ENCODE assay signal across 15 cellular contexts in genomic region chr4:76666940-76667532, GRCh38.
DNase-seq lines count a peak whose midpoint lies in the region; ATAC-seq, FAIRE-seq and TF ChIP-seq lines count a peak whose summit lies in the region.
"Had no signal": no experiment of that assay in that cellular context is flagged by ENCODE, and none has a peak within 500 bp of the region (broad histone marks: within the 10 kb centered on the region; RNA-seq: fewer than 3 reads in every experiment).

No MANE protein-coding gene starts in this region.

- H3K4me1 ChIP-seq in Loucy (ENCODE audit: insufficient read depth, low read length, poor library complexity, severe bottlenecking), result peaks cover 36% of the 10 kb centered on the region
- H3K4me1 ChIP-seq in keratinocyte (ENCODE audit: control insufficient read depth, extremely low read depth, insufficient read depth, low read length), result peaks cover 30% of the 10 kb centered on the region
- H3K4me1 ChIP-seq in H9 (ENCODE audit: insufficient read depth, low read length), result no peaks in the 10 kb centered on the region
- peaks cover 0 to 6% (median 0%) of the 10 kb centered on the region in 4 donors for H3K4me1 ChIP-seq in right lobe of liver

- H3K56ac ChIP-seq in H9 (ENCODE audit: insufficient read length, low read depth, low read length), result no peak overlapping the region

- DNase-seq in keratinocyte (ENCODE audit: low read depth, low spot score) (no peak), H9 (no peak), right lobe of liver (no peak), RPMI8226 (no peak)
- DNase-seq: AML-193; EL; NCI-H226; stimulated activated CD4-positive, alpha-beta T cell treated with anti-CD3 and anti-CD28 coated beads, Interleukin-1b, Interleukin-23, amount 100 ng/mL, for 48 hours; stimulated activated naive B cell treated with anti-CD40 and anti-IgM and Interleukin-4, amounts not matched to agents 10 μg/mL and 1 μg/mL and 100 μg/mL, for 72 hours had no signal

- ATAC-seq in GM18909 (IDR thresholded peaks at IDR 0.05; ENCODE audit: poor library complexity, unreplicated experiment), result peak; percentile 64
- peak; percentile 60 for ATAC-seq in HG02642 (IDR thresholded peaks at IDR 0.05; ENCODE audit: poor library complexity, unreplicated experiment)
- no peak for ATAC-seq in HG02870 (IDR thresholded peaks at IDR 0.05; ENCODE audit: unreplicated experiment)
- no peak for ATAC-seq in right lobe of liver
- ATAC-seq: stimulated activated naive B cell treated with anti-CD40 and anti-IgM and Interleukin-4, amounts not matched to agents 10 μg/mL and 1 μg/mL and 100 μg/mL, for 72 hours had no signal

- no peaks in the 10 kb centered on the region for H3K9me1 ChIP-seq in keratinocyte (ENCODE audit: control insufficient read depth, extremely low read depth, insufficient read depth, low read length)

- no peak overlapping the region for H2BK15ac ChIP-seq in H9 (ENCODE audit: low read depth, low read length)

- no peak overlapping the region for H3K27ac ChIP-seq in keratinocyte (ENCODE audit: control insufficient read depth, insufficient read depth, low read length)
- H3K27ac ChIP-seq in H9 (ENCODE audit: insufficient read length, low read depth, low read length), result no peak overlapping the region
- no peak overlapping the region for H3K27ac ChIP-seq in right lobe of liver

- H3F3A ChIP-seq in Loucy (ENCODE audit: low read depth), result no peaks in the 10 kb centered on the region

- H3K4me2 ChIP-seq in Loucy (ENCODE audit: low read depth, low read length, poor library complexity, severe bottlenecking) (peak overlapping the region; percentile 1), keratinocyte (ENCODE audit: control insufficient read depth, extremely low read depth, insufficient read depth, low read depth, low read length) (no peak overlapping the region), H9 (ENCODE audit: insufficient read depth, insufficient read length, low read length) (no peak overlapping the region)

- H2BK5ac ChIP-seq in H9 (ENCODE audit: insufficient read length, low read length), result no peak overlapping the region

- no peak overlapping the region for H3K14ac ChIP-seq in H9 (ENCODE audit: insufficient read depth, low read length)

- H3K9me3 ChIP-seq in Loucy (ENCODE audit: insufficient read depth, low read depth, low read length), result no peaks in the 10 kb centered on the region
- no peaks in the 10 kb centered on the region for H3K9me3 ChIP-seq in keratinocyte (ENCODE audit: control insufficient read depth, low read depth, low read length)
- no peaks in the 10 kb centered on the region for H3K9me3 ChIP-seq in H9 (ENCODE audit: control insufficient read depth, low read depth, low read length)
- H3K9me3 ChIP-seq in right lobe of liver, result no peaks in the 10 kb centered on the region

- H3K18ac ChIP-seq in H9 (ENCODE audit: insufficient read length, low read depth, low read length), result no peak overlapping the region

- no peaks in the 10 kb centered on the region for H3K36me3 ChIP-seq in Loucy (ENCODE audit: insufficient read depth, low read length)
- H3K36me3 ChIP-seq in keratinocyte (ENCODE audit: control insufficient read depth in 2 of 2, extremely low read depth in 1 of 2, insufficient read depth in 2 of 2, low read length in 2 of 2), result no peaks in the 10 kb centered on the region
- peaks cover 0 to 1% (median 0%) of the 10 kb centered on the region in 4 donors for H3K36me3 ChIP-seq in right lobe of liver

- H4K91ac ChIP-seq in H9 (ENCODE audit: insufficient read length, low read depth, low read length), result no peak overlapping the region

- no peak overlapping the region for H4K8ac ChIP-seq in H9 (replicated peaks; ENCODE audit: insufficient read length, low read depth, low read length)

- H3K27me3 ChIP-seq in Loucy (ENCODE audit: insufficient read depth, low read length, poor library complexity, severe bottlenecking), result no peaks in the 10 kb centered on the region
- H3K27me3 ChIP-seq in keratinocyte (ENCODE audit: control insufficient read depth, extremely low read depth, insufficient read depth, low read length), result no peaks in the 10 kb centered on the region
- H3K27me3 ChIP-seq in H9 (ENCODE audit: insufficient read depth, low read length), result no peaks in the 10 kb centered on the region
- H3K27me3 ChIP-seq in right lobe of liver, result no peaks in the 10 kb centered on the region

- H3K4ac ChIP-seq in H9 (ENCODE audit: low read depth, low read length), result no peak overlapping the region

- H3K23me2 ChIP-seq in H9 (ENCODE audit: insufficient read length, low read depth, low read length, poor library complexity, severe bottlenecking), result no peaks in the 10 kb centered on the region

- TF ChIP-seq POLR2A in right lobe of liver (IDR thresholded peaks at IDR 0.05), result no peak

- no peaks in the 10 kb centered on the region for H3K9me2 ChIP-seq in Loucy (replicated peaks; ENCODE audit: low read depth, low read length)

- WGBS in H9 (ENCODE audit: extremely low coverage, insufficient read length, low lambda C conversion rate), result no CpG with 5 or more reads among the region's 5 CpGs
- WGBS in right lobe of liver (ENCODE audit: insufficient coverage, low coverage, low lambda C conversion rate, missing lambda C conversion rate), result 64% methylated on average over 4 of the region's 5 CpGs

- no peak overlapping the region for H3K23ac ChIP-seq in H9 (ENCODE audit: insufficient read length, low read depth, low read length)

- H3K9ac ChIP-seq in Loucy (ENCODE audit: low read depth, low read length, poor library complexity, severe bottlenecking), result no peak overlapping the region
- H3K9ac ChIP-seq in keratinocyte (ENCODE audit: control insufficient read depth, extremely low read depth, insufficient read depth, low read length), result no peak overlapping the region
- no peak overlapping the region for H3K9ac ChIP-seq in H9 (ENCODE audit: extremely low read depth, insufficient read length, low read length)

- peak; percentile 53 for FAIRE-seq in keratinocyte (lab: Jason Lieb, UNC)
- FAIRE-seq: RCC 7860 had no signal

- intact Hi-C loops in right lobe of liver (cut with DNase I), result no loop called here

- H3K27me3 Mint-ChIP-seq in H9 (ENCODE audit: low read depth), result no peaks in the 10 kb centered on the region
- H3K27me3 Mint-ChIP-seq: stimulated activated naive B cell treated with anti-CD40 and anti-IgM and Interleukin-4, amounts not matched to agents 10 μg/mL and 1 μg/mL and 100 μg/mL, for 72 hours had no signal

- no peak for TF ChIP-seq CTCF in Loucy (conservative IDR thresholded peaks at IDR 0.05; ENCODE audit: low read length)
- no peak for TF ChIP-seq CTCF in keratinocyte (optimal IDR thresholded peaks at IDR 0.05 in 1 of 3, IDR thresholded peaks at IDR 0.05 in 1 of 3, conservative IDR thresholded peaks at IDR 0.05 in 1 of 3; ENCODE audit: extremely low read depth in 1 of 3, insufficient read depth in 2 of 3, low read length in 3 of 3)
- TF ChIP-seq CTCF in H9 (conservative IDR thresholded peaks at IDR 0.05), result no peak
- TF ChIP-seq CTCF in right lobe of liver (IDR thresholded peaks at IDR 0.05), result no peak

- no peak overlapping the region for H2BK120ac ChIP-seq in H9 (ENCODE audit: low read depth, low read length, poor library complexity, severe bottlenecking)

- no peak overlapping the region for H3K4me3 Mint-ChIP-seq in H9
- H3K4me3 Mint-ChIP-seq: memory B cell; stimulated activated naive B cell treated with anti-CD40 and anti-IgM and Interleukin-4, amounts not matched to agents 10 μg/mL and 1 μg/mL and 100 μg/mL, for 72 hours had no signal

- H3K4me1 Mint-ChIP-seq in H9, result no peaks in the 10 kb centered on the region

- H3K4me3 ChIP-seq in Loucy (ENCODE audit: low read length, poor library complexity, severe bottlenecking) (no peak overlapping the region), keratinocyte (ENCODE audit: control insufficient read depth in 2 of 3, extremely low read depth in 1 of 3, insufficient read depth in 2 of 3, low read depth in 1 of 3, low read length in 3 of 3) (no peak overlapping the region), right lobe of liver (no peak overlapping the region)

- H3T11ph ChIP-seq in H9 (ENCODE audit: low read length), result no peak overlapping the region

- H4K20me1 ChIP-seq in Loucy (ENCODE audit: insufficient read depth, low read length, poor library complexity, severe bottlenecking) (no peaks in the 10 kb centered on the region), keratinocyte (ENCODE audit: control insufficient read depth, extremely low read depth, insufficient read depth, low read length) (no peaks in the 10 kb centered on the region), H9 (ENCODE audit: control insufficient read depth, insufficient read depth, insufficient read length) (no peaks in the 10 kb centered on the region)

- no peaks in the 10 kb centered on the region for H3K79me2 ChIP-seq in Loucy (ENCODE audit: insufficient read depth, low read length)
- H3K79me2 ChIP-seq in keratinocyte (ENCODE audit: control insufficient read depth, insufficient read depth, low read length), result no peaks in the 10 kb centered on the region
- no peaks in the 10 kb centered on the region for H3K79me2 ChIP-seq in H9 (ENCODE audit: insufficient read depth, low read length)

- H3K79me1 ChIP-seq in H9 (ENCODE audit: insufficient read depth, low read depth, low read length, poor library complexity, severe bottlenecking), result no peaks in the 10 kb centered on the region

- no peak overlapping the region for H2AK5ac ChIP-seq in H9 (ENCODE audit: insufficient read length, low read length)

- dilution Hi-C loops in keratinocyte (cut with MboI; ENCODE audit: extremely low pct_ligation_motif_present, low sequenced_read_pairs), result no loop called here

- H3K9me3 Mint-ChIP-seq in H9, result no peaks in the 10 kb centered on the region
- H3K9me3 Mint-ChIP-seq: memory B cell; stimulated activated naive B cell treated with anti-CD40 and anti-IgM and Interleukin-4, amounts not matched to agents 10 μg/mL and 1 μg/mL and 100 μg/mL, for 72 hours had no signal

- H3K36me3 Mint-ChIP-seq in H9 (ENCODE audit: insufficient read depth in 1 of 3, low read depth in 3 of 3), result no peaks in the 10 kb centered on the region; a peak in 1 of 7 replicates
- H3K36me3 Mint-ChIP-seq: memory B cell; stimulated activated naive B cell treated with anti-CD40 and anti-IgM and Interleukin-4, amounts not matched to agents 10 μg/mL and 1 μg/mL and 100 μg/mL, for 72 hours had no signal

- H2BK20ac ChIP-seq in H9 (ENCODE audit: low read depth, low read length, poor library complexity, severe bottlenecking), result no peak overlapping the region

- no peak overlapping the region for H2BK12ac ChIP-seq in H9 (ENCODE audit: insufficient read length, low read depth, low read length)

- H4K5ac ChIP-seq in H9 (ENCODE audit: insufficient read length, low read depth, low read length), result no peak overlapping the region

- H2AFZ ChIP-seq in Loucy (ENCODE audit: low read length), result peak overlapping the region; percentile 82
- peak overlapping the region; percentile 21 for H2AFZ ChIP-seq in keratinocyte (ENCODE audit: control insufficient read depth, low read length)
- H2AFZ ChIP-seq in H9 (ENCODE audit: low read length), result no peak overlapping the region

- H3K27ac Mint-ChIP-seq in H9, result no peak overlapping the region; a peak in 1 of 7 replicates
- H3K27ac Mint-ChIP-seq: memory B cell; stimulated activated naive B cell treated with anti-CD40 and anti-IgM and Interleukin-4, amounts not matched to agents 10 μg/mL and 1 μg/mL and 100 μg/mL, for 72 hours had no signal

Comparison
In these comparisons a context has a peak if more than half of its experiments do, and no peak if none do; other contexts are left out.
1. ATAC-seq: peak in GM18909 (single experiment) and HG02642 (single experiment); none in HG02870 (single experiment) and right lobe of liver (0 of 4).